Comparison of ENCODE assay signal across 31 cellular contexts in genomic region chr16:69871708-69872107, GRCh38.
"Had no signal": no experiment of that assay in that cellular context is flagged by ENCODE, and none has a peak within 500 bp of the region (broad histone marks: within the 10 kb centered on the region; RNA-seq: fewer than 3 reads in every experiment).

No MANE protein-coding gene starts in this region.

- DNase-seq: naive B cell; naive thymus-derived CD8-positive, alpha-beta T cell; nephron progenitor cell; nucleus accumbens; ovary; posterior cingulate gyrus; psoas muscle; right cardiac atrium; sigmoid colon; small intestine; stimulated activated CD4-positive, alpha-beta T cell treated with anti-CD3 and anti-CD28 coated beads, Interleukin-15, amount 100 ng/mL, for 24 hours; stimulated activated CD4-positive, alpha-beta T cell treated with anti-CD3 and anti-CD28 coated beads, Interleukin-2, amount 100 ng/mL, for 24 hours; stimulated activated CD4-positive, alpha-beta T cell treated with anti-CD3 and anti-CD28 coated beads, Interleukin-2, amount 100 ng/mL, for 48 hours; stimulated activated CD4-positive, alpha-beta T cell treated with anti-CD3 and anti-CD28 coated beads, Interleukin-4, amount 100 ng/mL, for 24 hours; stimulated activated naive CD4-positive, alpha-beta T cell; stimulated activated naive CD8-positive, alpha-beta T cell treated with anti-CD3 and anti-CD28 coated beads, Interleukin-15, amount 100 ng/mL, for 72 hours; stimulated activated naive CD8-positive, alpha-beta T cell treated with anti-CD3 and anti-CD28 coated beads, Interleukin-15, Interleukin-2, amounts not matched to agents 100 U/mL and 50 U/mL, for 24 hours; substantia nigra; testis; trophoblast cell had no signal

- FAIRE-seq: small intestine, urothelium cell line had no signal

- H3K9ac ChIP-seq: parathyroid adenoma had no signal

- H3K27me3 ChIP-seq: neutrophil, ovary, sigmoid colon, suprapubic skin, testis, tibial nerve, upper lobe of left lung, vagina had no signal

- H3K27ac ChIP-seq: neutrophil, ovary, parathyroid adenoma, psoas muscle, sigmoid colon, suprapubic skin, testis, tibial nerve, upper lobe of left lung, vagina had no signal

- H3K4me3 ChIP-seq: ovary, psoas muscle, sigmoid colon, suprapubic skin, testis, tibial nerve, upper lobe of left lung, vagina had no signal

- H3K9me3 ChIP-seq: neutrophil, ovary, suprapubic skin, testis, vagina had no signal

- ATAC-seq: naive thymus-derived CD8-positive, alpha-beta T cell; natural killer cell treated with Interleukin-12 subunit alpha and Interleukin-12 subunit beta and Interleukin-15 and Interleukin-18, amount 100 ng/mL, for 72 hours; psoas muscle; right cardiac atrium; stimulated activated memory B cell treated with anti-CD40 and anti-IgM and Interleukin-4, amounts not matched to agents 10 μg/mL and 1 μg/mL and 100 μg/mL, for 72 hours; stimulated activated naive CD8-positive, alpha-beta T cell treated with anti-CD3 and anti-CD28 coated beads, Interleukin-15, amount 100 ng/mL, for 72 hours; stimulated activated naive CD8-positive, alpha-beta T cell treated with anti-CD3 and anti-CD28 coated beads, Interleukin-15, Interleukin-2, amounts not matched to agents 100 U/mL and 50 U/mL, for 24 hours had no signal

- H3K27me3 Mint-ChIP-seq: naive B cell; naive thymus-derived CD8-positive, alpha-beta T cell; natural killer cell treated with Interleukin-12 subunit alpha and Interleukin-12 subunit beta and Interleukin-15 and Interleukin-18, amount 100 ng/mL, for 72 hours; progenitor cell of endocrine pancreas; stimulated activated memory B cell treated with anti-CD40 and anti-IgM and Interleukin-4, amounts not matched to agents 10 μg/mL and 1 μg/mL and 100 μg/mL, for 72 hours; stimulated activated naive CD8-positive, alpha-beta T cell treated with anti-CD3 and anti-CD28 coated beads, Interleukin-15, amount 100 ng/mL, for 72 hours had no signal

- H3K4me1 Mint-ChIP-seq: neural crest cell; stimulated activated memory B cell treated with anti-CD40 and anti-IgM and Interleukin-4, amounts not matched to agents 10 μg/mL and 1 μg/mL and 100 μg/mL, for 72 hours; stimulated activated naive CD8-positive, alpha-beta T cell treated with anti-CD3 and anti-CD28 coated beads, Interleukin-15, amount 100 ng/mL, for 72 hours had no signal

- H3K36me3 ChIP-seq: ovary had no signal

- H3K27ac Mint-ChIP-seq: natural killer cell treated with Interleukin-12 subunit alpha and Interleukin-12 subunit beta and Interleukin-15 and Interleukin-18, amount 100 ng/mL, for 72 hours; progenitor cell of endocrine pancreas; stimulated activated memory B cell treated with anti-CD40 and anti-IgM and Interleukin-4, amounts not matched to agents 10 μg/mL and 1 μg/mL and 100 μg/mL, for 72 hours; stimulated activated naive CD8-positive, alpha-beta T cell treated with anti-CD3 and anti-CD28 coated beads, Interleukin-15, amount 100 ng/mL, for 72 hours had no signal

- H2AFZ ChIP-seq: parathyroid adenoma had no signal

- H3K9me3 Mint-ChIP-seq: natural killer cell treated with Interleukin-12 subunit alpha and Interleukin-12 subunit beta and Interleukin-15 and Interleukin-18, amount 100 ng/mL, for 72 hours; stimulated activated naive CD8-positive, alpha-beta T cell treated with anti-CD3 and anti-CD28 coated beads, Interleukin-15, amount 100 ng/mL, for 72 hours had no signal

- H3K4me3 Mint-ChIP-seq: naive B cell; naive thymus-derived CD8-positive, alpha-beta T cell; natural killer cell treated with Interleukin-12 subunit alpha and Interleukin-12 subunit beta and Interleukin-15 and Interleukin-18, amount 100 ng/mL, for 72 hours; nephron progenitor cell; neural crest cell; stimulated activated memory B cell treated with anti-CD40 and anti-IgM and Interleukin-4, amounts not matched to agents 10 μg/mL and 1 μg/mL and 100 μg/mL, for 72 hours; stimulated activated naive CD8-positive, alpha-beta T cell treated with anti-CD3 and anti-CD28 coated beads, Interleukin-15, amount 100 ng/mL, for 72 hours had no signal

- H3K4me1 ChIP-seq: parathyroid adenoma, psoas muscle, sigmoid colon, testis, upper lobe of left lung, vagina had no signal
